In the genomic region with DNA sequence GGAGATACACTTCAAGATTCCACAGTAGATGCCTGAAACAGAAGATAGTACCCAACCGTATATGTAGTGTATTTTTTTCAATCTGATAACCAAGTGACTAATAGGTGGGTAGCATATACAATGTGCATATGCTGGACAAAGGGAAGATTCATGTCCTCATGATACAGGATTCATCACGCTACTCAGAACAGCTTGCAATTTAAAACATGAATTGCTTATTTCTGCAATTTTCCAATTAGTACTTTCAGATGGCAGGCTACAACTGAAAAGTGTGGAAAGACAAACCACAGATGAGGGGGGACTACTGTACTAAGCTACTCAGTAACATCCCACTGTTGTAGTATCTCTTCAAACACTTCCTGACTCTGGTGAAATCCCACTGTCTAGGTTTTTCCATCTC, we compare ENCODE assay signal across 18 cellular contexts.
"Had no signal": no experiment of that assay in that cellular context is flagged by ENCODE, and none has a peak within 500 bp of the region (broad histone marks: within the 10 kb centered on the region; RNA-seq: fewer than 3 reads in every experiment).

No MANE protein-coding gene starts in this region.

- H3K27ac ChIP-seq: dorsolateral prefrontal cortex, heart left ventricle, testis, tibial nerve had no signal

- H3K27me3 ChIP-seq: dorsolateral prefrontal cortex, heart left ventricle, testis, tibial nerve had no signal

- H3K36me3 ChIP-seq: heart left ventricle, tibial nerve had no signal

- H3K4me1 Mint-ChIP-seq: neural crest cell had no signal

- H3K4me3 ChIP-seq: dorsolateral prefrontal cortex, heart left ventricle, testis, tibial nerve had no signal

- H3K9me3 Mint-ChIP-seq: naive thymus-derived CD4-positive, alpha-beta T cell; neural crest cell; stimulated activated naive B cell treated with anti-CD40 and anti-IgM and Interleukin-4, amounts not matched to agents 10 μg/mL and 1 μg/mL and 100 μg/mL, for 72 hours; stimulated activated naive CD8-positive, alpha-beta T cell treated with anti-CD3 and anti-CD28 coated beads, Interleukin-15, amount 100 ng/mL, for 72 hours had no signal

- H3K27me3 Mint-ChIP-seq: stimulated activated naive CD8-positive, alpha-beta T cell treated with anti-CD3 and anti-CD28 coated beads, Interleukin-15, amount 100 ng/mL, for 72 hours had no signal

- ATAC-seq: heart left ventricle; naive thymus-derived CD4-positive, alpha-beta T cell; sciatic nerve; stimulated activated naive B cell treated with anti-CD40 and anti-IgM and Interleukin-4, amounts not matched to agents 10 μg/mL and 1 μg/mL and 100 μg/mL, for 72 hours; stimulated activated naive CD8-positive, alpha-beta T cell treated with anti-CD3 and anti-CD28 coated beads, Interleukin-15, amount 100 ng/mL, for 72 hours had no signal

- H3K4me3 Mint-ChIP-seq: naive thymus-derived CD4-positive, alpha-beta T cell; neural crest cell; stimulated activated naive B cell treated with anti-CD40 and anti-IgM and Interleukin-4, amounts not matched to agents 10 μg/mL and 1 μg/mL and 100 μg/mL, for 72 hours; stimulated activated naive CD8-positive, alpha-beta T cell treated with anti-CD3 and anti-CD28 coated beads, Interleukin-15, amount 100 ng/mL, for 72 hours had no signal

- H3K9me3 ChIP-seq: heart left ventricle, testis, tibial nerve had no signal

- FAIRE-seq: frontal cortex, islet of Langerhans had no signal

- DNase-seq: cortex of kidney; dorsolateral prefrontal cortex; effector CD8-positive, alpha-beta T cell; heart left ventricle; hippocampal formation; kidney glomerular epithelial cell; naive thymus-derived CD4-positive, alpha-beta T cell; posterior cingulate gyrus; stimulated activated CD4-positive, alpha-beta T cell treated with anti-CD3 and anti-CD28 coated beads, Interleukin-2, amount 100 ng/mL, for 24 hours; stimulated activated CD4-positive, alpha-beta T cell treated with anti-CD3 and anti-CD28 coated beads, Interleukin-4, amount 100 ng/mL, for 4 hours; stimulated activated naive B cell treated with anti-CD40 and anti-IgM and Interleukin-4, amounts not matched to agents 10 μg/mL and 1 μg/mL and 100 μg/mL, for 72 hours; stimulated activated naive CD8-positive, alpha-beta T cell treated with anti-CD3 and anti-CD28 coated beads, Interleukin-15, amount 100 ng/mL, for 72 hours; testis had no signal

- H3K4me1 ChIP-seq: testis had no signal

- H3K27ac Mint-ChIP-seq: naive thymus-derived CD4-positive, alpha-beta T cell; stimulated activated naive B cell treated with anti-CD40 and anti-IgM and Interleukin-4, amounts not matched to agents 10 μg/mL and 1 μg/mL and 100 μg/mL, for 72 hours; stimulated activated naive CD8-positive, alpha-beta T cell treated with anti-CD3 and anti-CD28 coated beads, Interleukin-15, amount 100 ng/mL, for 72 hours had no signal
